9 cellular contexts compared by ENCODE assay signal in the genomic region with DNA sequence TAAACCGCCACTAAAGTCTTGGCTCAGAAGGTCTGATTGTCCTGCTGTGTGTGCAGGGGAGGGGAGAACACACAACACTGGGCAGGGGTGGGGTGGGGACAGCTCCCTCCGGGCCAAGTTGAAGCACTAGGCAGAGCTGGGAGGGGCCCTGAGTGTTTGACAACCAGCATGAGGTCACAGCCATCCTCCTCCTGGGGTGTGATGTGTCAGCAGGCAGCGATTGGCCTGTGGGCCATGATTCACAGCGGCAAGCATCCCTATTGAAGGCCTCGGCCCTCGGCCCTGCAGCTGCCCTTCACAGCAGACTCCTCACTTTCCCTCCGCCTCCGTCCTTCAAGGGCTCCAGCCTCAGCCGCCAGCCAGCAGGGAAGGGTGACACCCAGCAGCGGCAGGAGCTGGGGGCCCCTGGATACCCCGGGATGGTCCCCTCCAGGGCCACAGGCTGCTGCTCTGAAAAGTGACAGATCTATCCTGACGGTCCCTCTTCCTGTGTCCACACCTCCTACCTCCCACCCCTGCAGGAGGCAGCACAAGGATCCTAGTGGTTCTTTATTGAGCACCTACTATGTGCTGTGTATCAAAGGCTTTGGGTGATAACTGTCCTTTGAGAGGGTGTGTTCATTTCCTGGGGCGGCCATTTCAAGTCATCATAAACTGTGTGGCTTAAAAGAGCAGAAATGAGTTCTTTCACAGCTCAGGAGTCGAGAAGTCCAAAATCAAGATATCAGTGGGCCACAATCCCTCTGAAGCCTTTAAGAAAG.
DNase-seq lines count a peak whose midpoint lies in the region; ATAC-seq, FAIRE-seq and TF ChIP-seq lines count a peak whose summit lies in the region.
"Had no signal": no experiment of that assay in that cellular context is flagged by ENCODE, and none has a peak within 500 bp of the region (broad histone marks: within the 10 kb centered on the region; RNA-seq: fewer than 3 reads in every experiment).

No MANE protein-coding gene starts in this region.

- ATAC-seq in GM18909 (IDR thresholded peaks at IDR 0.05; ENCODE audit: poor library complexity, unreplicated experiment) (no peak), GM18505 (IDR thresholded peaks at IDR 0.05; ENCODE audit: unreplicated experiment) (no peak)
- no peak for ATAC-seq in CD4-positive, alpha-beta T cell (ENCODE audit: poor library complexity)

- no peak overlapping the region for H3K27ac ChIP-seq in CD4-positive, alpha-beta T cell (ENCODE audit: low read depth, low read length)

- H3K36me3 Mint-ChIP-seq in osteocyte (ENCODE audit: unreplicated experiment) = no peaks in the 10 kb centered on the region
- H3K36me3 Mint-ChIP-seq in CD4-positive, alpha-beta T cell (ENCODE audit: low read depth) = no peaks in the 10 kb centered on the region

- H3K9me3 ChIP-seq in CD4-positive, alpha-beta T cell (ENCODE audit: control insufficient read depth, low read length) = no peaks in the 10 kb centered on the region

- H3K9me3 Mint-ChIP-seq in osteocyte (ENCODE audit: unreplicated experiment) = no peaks in the 10 kb centered on the region
- no peaks in the 10 kb centered on the region for H3K9me3 Mint-ChIP-seq in CD4-positive, alpha-beta T cell

- no peaks in the 10 kb centered on the region for H3K27me3 ChIP-seq in CD4-positive, alpha-beta T cell (ENCODE audit: control insufficient read depth, insufficient read depth, low read length)

- POLR2A ChIA-PET in CD4-positive, alpha-beta T cell (lab: Charles Lee) = no interaction called here

- peak overlapping the region; percentile 93 for H3K27ac Mint-ChIP-seq in osteocyte (ENCODE audit: unreplicated experiment)
- H3K27ac Mint-ChIP-seq in CD4-positive, alpha-beta T cell = no peak overlapping the region

- TF ChIP-seq CTCF in osteocyte (IDR thresholded peaks at IDR 0.05) = no peak
- no peak for TF ChIP-seq CTCF in CD4-positive, alpha-beta T cell (IDR thresholded peaks at IDR 0.05)

- no peak overlapping the region for H3K4me3 Mint-ChIP-seq in osteocyte (ENCODE audit: unreplicated experiment)
- no peak overlapping the region for H3K4me3 Mint-ChIP-seq in CD4-positive, alpha-beta T cell

- CTCF ChIA-PET in CD4-positive, alpha-beta T cell (lab: Charles Lee) = no interaction called here

- peaks cover 39% of the 10 kb centered on the region for H3K4me1 Mint-ChIP-seq in osteocyte (ENCODE audit: unreplicated experiment)
- H3K4me1 Mint-ChIP-seq in CD4-positive, alpha-beta T cell (ENCODE audit: low read depth) = no peaks in the 10 kb centered on the region

- intact Hi-C loops in CD4-positive, alpha-beta T cell (cut with DNase I, micrococcal nuclease) = no loop called here

- peak; percentile 23 for FAIRE-seq in endometrium (lab: Jason Lieb, UNC)
- FAIRE-seq: colon had no signal

- peak; percentile 95 for DNase-seq in EH (ENCODE audit: low read depth)
- peak; percentile 37 for DNase-seq in NCI-H2196 treated with DMSO at 0.1 percent for 48 hours (lab: John Stamatoyannopoulos, UW; ENCODE audit: unreplicated experiment)
- peak; percentile 95 for DNase-seq in osteocyte (ENCODE audit: extremely low spot score, unreplicated experiment)
- no peak for DNase-seq in NCI-H1436 treated with DMSO at 0.1 percent for 48 hours (lab: John Stamatoyannopoulos, UW)
- no peak for DNase-seq in CD4-positive, alpha-beta T cell

- H3K27me3 Mint-ChIP-seq in osteocyte (ENCODE audit: unreplicated experiment) = no peaks in the 10 kb centered on the region
- peaks cover 6% of the 10 kb centered on the region for H3K27me3 Mint-ChIP-seq in CD4-positive, alpha-beta T cell

- no peak for TF ChIP-seq POLR2A in GM18505 (IDR thresholded peaks at IDR 0.05; ENCODE audit: borderline replicate concordance, extremely low read depth, insufficient read depth, insufficient read length)

Comparison
In these comparisons a context has a peak if more than half of its experiments do, and no peak if none do; other contexts are left out.
1. DNase-seq: peak in EH (single experiment), NCI-H2196 treated with DMSO at 0.1 percent for 48 hours (single experiment) and osteocyte (single experiment); none in NCI-H1436 treated with DMSO at 0.1 percent for 48 hours (single experiment) and CD4-positive, alpha-beta T cell (0 of 10).